18 cellular contexts compared by ENCODE assay signal in genomic region chr1:23132033-23132432, GRCh38. TPM values are rescaled to one million over a fixed set of nuclear protein-coding genes. Genes with fewer than 3 reads are reported as not detected.
A peak's percentile ranks its signal among the peaks of the same experiment; 100 is the strongest.
DNase-seq lines count a peak whose midpoint lies in the region; ATAC-seq, FAIRE-seq and TF ChIP-seq lines count a peak whose summit lies in the region.
"Had no signal": no experiment of that assay in that cellular context is flagged by ENCODE, and none has a peak within 500 bp of the region (broad histone marks: within the 10 kb centered on the region; RNA-seq: fewer than 3 reads in every experiment).

No MANE protein-coding gene starts in this region.

- H3K27me3 ChIP-seq in bronchial epithelial cell (ENCODE audit: control insufficient read depth, insufficient read depth, low read length): no peaks in the 10 kb centered on the region

- no peak overlapping the region for H3K4me3 ChIP-seq in bronchial epithelial cell (ENCODE audit: low read depth, low read length)
- H3K4me3 ChIP-seq: GM23248, K562 had no signal

- H3K36me3 ChIP-seq in bronchial epithelial cell (ENCODE audit: control insufficient read depth, insufficient read depth, low read length): no peaks in the 10 kb centered on the region

- H3K27me3 Mint-ChIP-seq in activated CD4-positive, alpha-beta T cell treated with anti-CD3 and anti-CD28 coated beads for 36 hours: no peaks in the 10 kb centered on the region
- H3K27me3 Mint-ChIP-seq in stimulated activated naive CD8-positive, alpha-beta T cell treated with anti-CD3 and anti-CD28 coated beads, Interleukin-15, amount 100 ng/mL, for 72 hours: no peaks in the 10 kb centered on the region

- H3K36me3 Mint-ChIP-seq in activated CD4-positive, alpha-beta T cell treated with anti-CD3 and anti-CD28 coated beads for 36 hours (ENCODE audit: low read depth): no peaks in the 10 kb centered on the region
- H3K36me3 Mint-ChIP-seq in stimulated activated effector memory CD8-positive, alpha-beta T cell treated with anti-CD3 and anti-CD28 coated beads, Interleukin-12 subunit alpha, Interleukin-12 subunit beta, amount 100 ng/mL, for 72 hours: no peaks in the 10 kb centered on the region

- H3K4me1 Mint-ChIP-seq in activated CD4-positive, alpha-beta T cell treated with anti-CD3 and anti-CD28 coated beads for 36 hours: peaks cover 6% of the 10 kb centered on the region
- peaks cover 12% of the 10 kb centered on the region for H3K4me1 Mint-ChIP-seq in stimulated activated naive CD8-positive, alpha-beta T cell treated with anti-CD3 and anti-CD28 coated beads, Interleukin-15, amount 100 ng/mL, for 72 hours
- H3K4me1 Mint-ChIP-seq in stimulated activated effector memory CD8-positive, alpha-beta T cell treated with anti-CD3 and anti-CD28 coated beads, Interleukin-12 subunit alpha, Interleukin-12 subunit beta, amount 100 ng/mL, for 72 hours: peaks cover 11% of the 10 kb centered on the region

- CTCF ChIA-PET in activated CD4-positive, alpha-beta T cell treated with anti-CD3 and anti-CD28 coated beads for 36 hours (lab: Charles Lee): interaction anchor here (0.6 to 1.6 kb wide), 9 partner anchors 8 to 854 kb away, joined by 3 to 5 read pairs (median 4); no protein-coding TSS in a partner anchor

- no peak overlapping the region for H3K4me3 Mint-ChIP-seq in activated CD4-positive, alpha-beta T cell treated with anti-CD3 and anti-CD28 coated beads for 36 hours
- H3K4me3 Mint-ChIP-seq in stimulated activated naive CD8-positive, alpha-beta T cell treated with anti-CD3 and anti-CD28 coated beads, Interleukin-15, amount 100 ng/mL, for 72 hours: no peak overlapping the region
- H3K4me3 Mint-ChIP-seq in stimulated activated effector memory CD8-positive, alpha-beta T cell treated with anti-CD3 and anti-CD28 coated beads, Interleukin-12 subunit alpha, Interleukin-12 subunit beta, amount 100 ng/mL, for 72 hours: no peak overlapping the region

- ATAC-seq in activated CD4-positive, alpha-beta T cell treated with anti-CD3 and anti-CD28 coated beads for 36 hours: peak; percentile 71
- ATAC-seq in stimulated activated naive CD8-positive, alpha-beta T cell treated with anti-CD3 and anti-CD28 coated beads, Interleukin-15, amount 100 ng/mL, for 72 hours: peak; percentile 49
- ATAC-seq in stimulated activated naive CD8-positive, alpha-beta T cell treated with anti-CD3 and anti-CD28 coated beads, Interleukin-15, Interleukin-2, amounts not matched to agents 100 U/mL and 50 U/mL, for 24 hours: no peak
- ATAC-seq in stimulated activated effector memory CD8-positive, alpha-beta T cell treated with anti-CD3 and anti-CD28 coated beads, Interleukin-12 subunit alpha, Interleukin-12 subunit beta, amount 100 ng/mL, for 72 hours: peak; percentile 81
- ATAC-seq: K562 had no signal

- H3K27ac Mint-ChIP-seq in activated CD4-positive, alpha-beta T cell treated with anti-CD3 and anti-CD28 coated beads for 36 hours: no peak overlapping the region
- no peak overlapping the region for H3K27ac Mint-ChIP-seq in stimulated activated naive CD8-positive, alpha-beta T cell treated with anti-CD3 and anti-CD28 coated beads, Interleukin-15, amount 100 ng/mL, for 72 hours
- H3K27ac Mint-ChIP-seq in stimulated activated effector memory CD8-positive, alpha-beta T cell treated with anti-CD3 and anti-CD28 coated beads, Interleukin-12 subunit alpha, Interleukin-12 subunit beta, amount 100 ng/mL, for 72 hours: no peak overlapping the region

- POLR2A ChIA-PET in activated CD4-positive, alpha-beta T cell treated with anti-CD3 and anti-CD28 coated beads for 36 hours (lab: Charles Lee): interaction anchor here (0.7 to 1.3 kb wide), 2 partner anchors 11 to 47 kb away, joined by 4 to 5 read pairs; no protein-coding TSS in a partner anchor

- DNase-seq in activated CD4-positive, alpha-beta T cell treated with anti-CD3 and anti-CD28 coated beads for 36 hours: no peak
- no peak for DNase-seq in activated CD4-positive, alpha-beta T cell treated with anti-CD3 and anti-CD28 coated beads for 4 hours
- no peak for DNase-seq in stimulated activated naive CD8-positive, alpha-beta T cell treated with anti-CD3 and anti-CD28 coated beads, Interleukin-15, amount 100 ng/mL, for 72 hours
- DNase-seq in stimulated activated naive CD8-positive, alpha-beta T cell treated with anti-CD3 and anti-CD28 coated beads, Interleukin-15, Interleukin-2, amounts not matched to agents 100 U/mL and 50 U/mL, for 24 hours: no peak
- DNase-seq in bronchial epithelial cell (ENCODE audit: low read depth) (peak; percentile 90), GM03348 (ENCODE audit: low spot score) (no peak), OCI-M1 (lab: John Stamatoyannopoulos, UW) (no peak)
- DNase-seq in stimulated activated effector memory CD8-positive, alpha-beta T cell treated with anti-CD3 and anti-CD28 coated beads, Interleukin-12 subunit alpha, Interleukin-12 subunit beta, amount 100 ng/mL, for 72 hours (ENCODE audit: low spot score in 2 of 2): no peak
- DNase-seq: 8988T; DMS79 treated with DMSO at 0.1 percent for 48 hours; GM23248; NCI-H1105; NCI-H2081 treated with DMSO at 0.1 percent for 48 hours; NCI-H510A; NCI-H748 treated with DMSO at 0.1 percent for 48 hours; NK-92 treated with Interleukin-12 subunit alpha and Interleukin-12 subunit beta, amount 100 ng/mL, for 24 hours; SHP77 treated with DMSO at 0.1 percent for 48 hours had no signal

- FAIRE-seq in bronchial epithelial cell (lab: Jason Lieb, UNC): no peak
- FAIRE-seq: K562 had no signal

- intact Hi-C loops in activated CD4-positive, alpha-beta T cell treated with anti-CD3 and anti-CD28 coated beads for 36 hours (cut with DNase I, micrococcal nuclease): no loop called here

- H3K9me3 Mint-ChIP-seq in activated CD4-positive, alpha-beta T cell treated with anti-CD3 and anti-CD28 coated beads for 36 hours (ENCODE audit: low read depth): no peaks in the 10 kb centered on the region
- no peaks in the 10 kb centered on the region for H3K9me3 Mint-ChIP-seq in stimulated activated naive CD8-positive, alpha-beta T cell treated with anti-CD3 and anti-CD28 coated beads, Interleukin-15, amount 100 ng/mL, for 72 hours
- H3K9me3 Mint-ChIP-seq in stimulated activated effector memory CD8-positive, alpha-beta T cell treated with anti-CD3 and anti-CD28 coated beads, Interleukin-12 subunit alpha, Interleukin-12 subunit beta, amount 100 ng/mL, for 72 hours: no peaks in the 10 kb centered on the region

- TF ChIP-seq CTCF in bronchial epithelial cell (IDR thresholded peaks at IDR 0.05; ENCODE audit: insufficient read depth, low read length, severe bottlenecking): no peak

RNA-seq across cellular contexts. Expression of gene LUZP1, which starts 36.6 kb away (rescaled TPM):
- total RNA-seq in activated CD4-positive, alpha-beta T cell treated with anti-CD3 and anti-CD28 coated beads for 36 hours: 10 to 100 TPM; 13.2 to 13.6 TPM
- total RNA-seq in bronchial epithelial cell: 17.6 and 19.6 TPM in 2 replicates
